Comparison of ENCODE assay signal across 12 cellular contexts in the genomic region with DNA sequence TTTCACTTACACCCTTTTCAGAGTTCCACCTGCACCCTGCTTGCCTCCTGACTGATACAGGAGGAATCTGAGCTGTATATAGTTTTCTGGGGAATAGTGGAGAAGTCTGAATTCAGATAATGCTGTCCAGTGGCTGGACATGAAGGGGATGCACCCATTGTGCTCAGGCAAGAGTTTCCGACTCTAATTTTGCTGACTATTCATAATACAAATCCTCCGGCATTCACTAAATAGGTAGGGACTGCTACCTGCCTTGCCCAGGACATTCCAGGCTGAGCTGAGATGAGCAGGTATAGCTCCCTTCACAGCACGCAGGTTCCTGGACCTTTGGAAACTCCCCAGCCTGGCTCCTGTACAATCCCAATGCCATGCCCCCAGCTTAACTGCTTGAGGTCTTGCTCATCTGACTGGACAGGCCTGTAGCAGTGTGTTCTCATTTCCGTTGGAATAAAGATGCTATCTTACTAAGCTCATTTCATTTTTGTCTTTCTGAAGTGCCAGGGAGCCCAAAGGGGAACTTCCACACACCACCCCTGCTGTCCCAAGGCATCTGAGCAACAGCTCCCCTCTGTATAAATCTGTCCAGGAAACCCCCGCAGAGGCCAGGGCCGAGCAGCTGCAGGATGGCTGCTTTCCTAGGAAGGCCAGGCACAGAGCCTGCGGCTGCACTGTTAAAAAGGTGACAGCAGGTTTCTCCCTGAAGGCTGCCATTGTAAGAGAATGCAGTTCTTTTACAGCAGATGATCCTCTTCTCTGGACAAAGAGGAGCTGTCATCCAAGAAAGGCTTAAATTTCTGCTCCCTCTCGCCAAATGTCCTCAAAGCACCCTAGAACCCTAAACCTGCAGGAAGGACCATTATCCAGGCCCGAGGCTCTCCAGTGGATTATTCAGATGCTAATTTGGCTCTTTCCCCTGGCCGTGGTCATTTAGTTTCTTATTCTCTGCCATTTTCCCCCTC. TPM values are rescaled to one million over a fixed set of nuclear protein-coding genes. Genes with fewer than 3 reads are reported as not detected.
A peak's percentile ranks its signal among the peaks of the same experiment; 100 is the strongest.
DNase-seq lines count a peak whose midpoint lies in the region; ATAC-seq and TF ChIP-seq lines count a peak whose summit lies in the region.
"Had no signal": no experiment of that assay in that cellular context is flagged by ENCODE, and none has a peak within 500 bp of the region (broad histone marks: within the 10 kb centered on the region; RNA-seq: fewer than 3 reads in every experiment).

No MANE protein-coding gene starts in this region.

- H3K27ac Mint-ChIP-seq in H9 (peak overlapping the region; percentile 86 to 97 (median 86)), CD14-positive monocyte (peak overlapping the region in 2 of 7 donors; percentile 57 to 61)

- H2BK20ac ChIP-seq in H9 (ENCODE audit: low read depth, low read length, poor library complexity, severe bottlenecking), result no peak overlapping the region

- intact Hi-C loops in CD14-positive monocyte (cut with micrococcal nuclease), result no loop called here

- H3K4me1 Mint-ChIP-seq in H9 (peaks cover 45 to 48% of the 10 kb centered on the region in 2 experiments), CD14-positive monocyte (peaks cover 4% of the 10 kb centered on the region)

- H3K9ac ChIP-seq in H9 (ENCODE audit: extremely low read depth, insufficient read length, low read length), result no peak overlapping the region

- WGBS in H9 (ENCODE audit: extremely low coverage, insufficient read length, low lambda C conversion rate), result no CpG with 5 or more reads among the region's 10 CpGs

- H3K79me1 ChIP-seq in H9 (ENCODE audit: insufficient read depth, low read depth, low read length, poor library complexity, severe bottlenecking), result no peaks in the 10 kb centered on the region

- no peaks in the 10 kb centered on the region for H3K79me2 ChIP-seq in H9 (ENCODE audit: insufficient read depth, low read length)

- no peak overlapping the region for H2AK5ac ChIP-seq in H9 (ENCODE audit: insufficient read length, low read length)

- H3K18ac ChIP-seq in H9 (ENCODE audit: insufficient read length, low read depth, low read length), result no peak overlapping the region

- no peak overlapping the region for H3K56ac ChIP-seq in H9 (ENCODE audit: insufficient read length, low read depth, low read length)

- peak overlapping the region; percentile 8 for H3K27ac ChIP-seq in H9 (ENCODE audit: insufficient read length, low read depth, low read length)

- H2BK15ac ChIP-seq in H9 (ENCODE audit: low read depth, low read length), result no peak overlapping the region

- no peaks in the 10 kb centered on the region for H3K27me3 ChIP-seq in H9 (ENCODE audit: insufficient read depth, low read length)
- H3K27me3 ChIP-seq: sigmoid colon had no signal

- H3K4ac ChIP-seq in H9 (ENCODE audit: low read depth, low read length), result no peak overlapping the region

- no peak overlapping the region for H2BK12ac ChIP-seq in H9 (ENCODE audit: insufficient read length, low read depth, low read length)

- no peak overlapping the region for H4K91ac ChIP-seq in H9 (ENCODE audit: insufficient read length, low read depth, low read length)

- H3T11ph ChIP-seq in H9 (ENCODE audit: low read length), result no peak overlapping the region

- H3K23ac ChIP-seq in H9 (ENCODE audit: insufficient read length, low read depth, low read length), result no peak overlapping the region

- in situ Hi-C loops in KBM-7 (cut with MboI; ENCODE audit: low pct_unique_long_range_greater_than_20kb, low sequenced_read_pairs), result no loop called here

- DNase-seq in H9, result peak; percentile 69
- peak; percentile 62 for DNase-seq in KBM-7
- DNase-seq in iris pigment epithelial cell (ENCODE audit: low read depth), result peak; percentile 60
- DNase-seq in DMS79 treated with DMSO at 0.1 percent for 48 hours (lab: John Stamatoyannopoulos, UW), result no peak
- DNase-seq in CD14-positive monocyte (ENCODE audit: low spot score), result no peak
- no peak for DNase-seq in occipital lobe (lab: John Stamatoyannopoulos, UW)
- no peak for DNase-seq in NCI-H2171 (lab: John Stamatoyannopoulos, UW)
- DNase-seq: caudate nucleus, NCI-H510A, sigmoid colon, substantia nigra had no signal

- no peak overlapping the region for H3K14ac ChIP-seq in H9 (ENCODE audit: insufficient read depth, low read length)

- TF ChIP-seq CTCF in H9 (conservative IDR thresholded peaks at IDR 0.05) (no peak), CD14-positive monocyte (IDR thresholded peaks at IDR 0.05) (no peak)

- H3K9me3 Mint-ChIP-seq in H9, result peaks cover 3 to 21% of the 10 kb centered on the region in 2 experiments; a peak in 4 of 5 replicates
- H3K9me3 Mint-ChIP-seq in CD14-positive monocyte, result peaks cover 0 to 2% (median 0%) of the 10 kb centered on the region in 7 donors

- no peak overlapping the region for H2AFZ ChIP-seq in H9 (ENCODE audit: low read length)

- ATAC-seq in GM18517 (IDR thresholded peaks at IDR 0.05; ENCODE audit: unreplicated experiment), result peak; percentile 67

- no peak overlapping the region for H4K8ac ChIP-seq in H9 (replicated peaks; ENCODE audit: insufficient read length, low read depth, low read length)

- no peaks in the 10 kb centered on the region for H3K23me2 ChIP-seq in H9 (ENCODE audit: insufficient read length, low read depth, low read length, poor library complexity, severe bottlenecking)

- H3K4me3 Mint-ChIP-seq in H9, result peak overlapping the region in 1 of 2 experiments; percentile 33; a peak in 4 of 5 replicates
- H3K4me3 Mint-ChIP-seq in CD14-positive monocyte, result no peak overlapping the region

- H4K5ac ChIP-seq in H9 (ENCODE audit: insufficient read length, low read depth, low read length), result no peak overlapping the region

- H3K4me2 ChIP-seq in H9 (ENCODE audit: insufficient read depth, insufficient read length, low read length), result peak overlapping the region; percentile 2

- no peak overlapping the region for H2BK5ac ChIP-seq in H9 (ENCODE audit: insufficient read length, low read length)

- no peak overlapping the region for H2BK120ac ChIP-seq in H9 (ENCODE audit: low read depth, low read length, poor library complexity, severe bottlenecking)

- H3K4me1 ChIP-seq in H9 (ENCODE audit: insufficient read depth, low read length), result peaks cover 12% of the 10 kb centered on the region
- H3K4me1 ChIP-seq: sigmoid colon had no signal

- H3K36me3 Mint-ChIP-seq in H9 (ENCODE audit: insufficient read depth in 1 of 3, low read depth in 3 of 3), result peaks cover 0 to 22% (median 1%) of the 10 kb centered on the region in 3 experiments; a peak in 5 of 7 replicates
- H3K36me3 Mint-ChIP-seq in CD14-positive monocyte, result no peaks in the 10 kb centered on the region

- H3K27me3 Mint-ChIP-seq in H9 (ENCODE audit: low read depth) (peaks cover 3% of the 10 kb centered on the region), CD14-positive monocyte (ENCODE audit: low read depth in 3 of 3) (peaks cover 2 to 5% (median 3%) of the 10 kb centered on the region in 3 donors)

- H4K20me1 ChIP-seq in H9 (ENCODE audit: control insufficient read depth, insufficient read depth, insufficient read length), result no peaks in the 10 kb centered on the region

- peaks cover 7% of the 10 kb centered on the region for H3K9me3 ChIP-seq in H9 (ENCODE audit: control insufficient read depth, low read depth, low read length)
- H3K9me3 ChIP-seq: sigmoid colon had no signal

RNA-seq across cellular contexts. Expression of a gene that starts 21.7 kb away (rescaled TPM):
- 76.1 and 79.5 TPM in 2 replicates for total RNA-seq in H9 (2021)
- not detected for polyA plus RNA-seq in CD14-positive monocyte
- 35.9 TPM for total RNA-seq in occipital lobe

Comparison
In these comparisons a context has a peak if more than half of its experiments do, and no peak if none do; other contexts are left out.
1. DNase-seq: peak in H9 (single experiment), KBM-7 (single experiment) and iris pigment epithelial cell (single experiment); none in DMS79 treated with DMSO at 0.1 percent for 48 hours (single experiment), CD14-positive monocyte (single experiment), occipital lobe (single experiment) and NCI-H2171 (single experiment).